In the genomic region with DNA sequence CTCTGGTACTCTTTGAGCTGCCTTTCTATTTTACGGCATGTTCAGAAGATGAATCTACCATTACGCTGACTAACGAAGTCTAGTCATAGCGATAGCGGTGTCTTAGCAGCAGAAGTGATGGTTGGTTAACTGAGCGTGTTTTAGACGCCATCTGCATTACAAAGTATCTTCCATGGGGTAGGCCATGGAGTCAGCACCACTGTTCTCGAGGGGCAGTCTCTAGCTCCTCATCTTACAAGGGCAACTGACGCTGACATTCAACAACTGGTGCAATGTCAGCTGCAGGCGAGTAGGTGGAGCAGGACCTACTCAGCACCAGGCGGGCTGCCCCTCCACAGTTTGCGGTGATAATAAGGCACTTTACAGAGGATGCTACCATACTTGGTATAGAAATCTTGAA, we compare ENCODE assay signal across 25 cellular contexts.
DNase-seq lines count a peak whose midpoint lies in the region; ATAC-seq and TF ChIP-seq lines count a peak whose summit lies in the region.
"Had no signal": no experiment of that assay in that cellular context is flagged by ENCODE, and none has a peak within 500 bp of the region (broad histone marks: within the 10 kb centered on the region; RNA-seq: fewer than 3 reads in every experiment).

No MANE protein-coding gene starts in this region.

- no peak overlapping the region for H4K91ac ChIP-seq in trophoblast cell (ENCODE audit: low read depth, low read length)

- no peaks in the 10 kb centered on the region for H3K27me3 ChIP-seq in GM06990 (replicated peaks; ENCODE audit: control insufficient read depth, insufficient read depth, low read length)
- no peaks in the 10 kb centered on the region; the same call in 1 of the 2 replicates for H3K27me3 ChIP-seq in OCI-LY1 (ENCODE audit: insufficient read depth, low read length)
- H3K27me3 ChIP-seq in trophoblast cell (ENCODE audit: insufficient read depth, low read length), result no peaks in the 10 kb centered on the region
- H3K27me3 ChIP-seq: brain microvascular endothelial cell, thyroid gland had no signal

- WGBS in trophoblast cell (ENCODE audit: extremely low coverage, insufficient coverage, insufficient read length), result no CpG with 5 or more reads among the region's 12 CpGs

- no peaks in the 10 kb centered on the region for H3K79me2 ChIP-seq in OCI-LY1 (ENCODE audit: insufficient read depth, low read length)
- H3K79me2 ChIP-seq in trophoblast cell (ENCODE audit: control insufficient read depth, insufficient read depth, low read length, poor library complexity), result no peaks in the 10 kb centered on the region

- H3K27ac ChIP-seq in OCI-LY1 (ENCODE audit: low read depth, low read length, poor library complexity, severe bottlenecking) (no peak overlapping the region), trophoblast cell (ENCODE audit: low read depth, low read length) (no peak overlapping the region)
- H3K27ac ChIP-seq: brain microvascular endothelial cell, KMS-11, thyroid gland had no signal

- H4K12ac ChIP-seq in trophoblast cell (ENCODE audit: low read depth, low read length), result no peak overlapping the region

- H2AK5ac ChIP-seq in trophoblast cell (ENCODE audit: low read length), result no peak overlapping the region

- ATAC-seq in GM19452 (IDR thresholded peaks at IDR 0.05; ENCODE audit: unreplicated experiment), result peak; percentile 63
- ATAC-seq in HG02870 (IDR thresholded peaks at IDR 0.05; ENCODE audit: unreplicated experiment), result peak; percentile 85
- no peak for ATAC-seq in HG03280 (IDR thresholded peaks at IDR 0.05; ENCODE audit: unreplicated experiment)
- ATAC-seq: CD8-positive, alpha-beta T cell; stimulated activated naive CD8-positive, alpha-beta T cell treated with anti-CD3 and anti-CD28 coated beads, Interleukin-15, amount 100 ng/mL, for 72 hours had no signal

- H3K36me3 ChIP-seq in GM06990 (ENCODE audit: control insufficient read depth, insufficient read depth, low read length) (no peaks in the 10 kb centered on the region; the same call in 1 of the 2 replicates), OCI-LY1 (ENCODE audit: insufficient read depth, low read length) (no peaks in the 10 kb centered on the region), trophoblast cell (ENCODE audit: control insufficient read depth in 1 of 2, insufficient read depth in 2 of 2, low read length in 2 of 2) (no peaks in the 10 kb centered on the region)
- H3K36me3 ChIP-seq: brain microvascular endothelial cell, HAP-1, thyroid gland had no signal

- DNase-seq in GM06990 (ENCODE audit: extremely low read depth, insufficient read length) (peak; percentile 50), trophoblast cell (no peak), glomerular visceral epithelial cell (ENCODE audit: extremely low spot score) (no peak)
- no peak for DNase-seq in stimulated activated naive CD4-positive, alpha-beta T cell (lab: John Stamatoyannopoulos, UW)
- DNase-seq: activated CD4-positive, alpha-beta memory T cell treated with anti-CD3 and anti-CD28 coated beads, Interleukin-2, amount 10 ng/mL, durations not matched to agents 7 days and 5 days; activated CD4-positive, alpha-beta T cell treated with anti-CD3 and anti-CD28 coated beads for 1 hour; activated CD8-positive, alpha-beta memory T cell treated with anti-CD3 and anti-CD28 coated beads, Interleukin-2, amount 50 U/mL, for 48 hours; activated naive CD4-positive, alpha-beta T cell treated with anti-CD3 and anti-CD28 coated beads, Interleukin-2, amount 50 U/mL, for 16 hours; amniotic stem cell; brain microvascular endothelial cell; effector CD8-positive, alpha-beta T cell; naive B cell; NCI-H1436 treated with DMSO at 0.1 percent for 48 hours; NCI-H2107; NCI-H774; RPMI8226; stimulated activated naive CD8-positive, alpha-beta T cell treated with anti-CD3 and anti-CD28 coated beads, Interleukin-15, amount 100 ng/mL, for 72 hours; thyroid gland had no signal

- no peak overlapping the region for H2BK120ac ChIP-seq in trophoblast cell (ENCODE audit: insufficient read depth, low read length, poor library complexity)

- H3K9ac ChIP-seq in OCI-LY1 (ENCODE audit: low read length) (no peak overlapping the region), trophoblast cell (ENCODE audit: low read length) (no peak overlapping the region)
- H3K9ac ChIP-seq: KMS-11 had no signal

- H4K20me1 ChIP-seq in OCI-LY1 (ENCODE audit: insufficient read depth, low read length), result no peaks in the 10 kb centered on the region

- H3K4me1 ChIP-seq in OCI-LY1 (ENCODE audit: insufficient read depth, low read length, severe bottlenecking) (peaks cover 9% of the 10 kb centered on the region), trophoblast cell (ENCODE audit: control insufficient read depth in 1 of 2, insufficient read depth in 2 of 2, low read length in 2 of 2) (no peaks in the 10 kb centered on the region)
- H3K4me1 ChIP-seq: HAP-1, thyroid gland had no signal

- no peak overlapping the region for H3K4ac ChIP-seq in trophoblast cell (ENCODE audit: low read depth, low read length)

- H2AFZ ChIP-seq in OCI-LY1 (ENCODE audit: low read length) (no peak overlapping the region), trophoblast cell (ENCODE audit: insufficient read depth, low read length, poor library complexity) (no peak overlapping the region)

- H3K4me3 ChIP-seq in GM06990 (replicated peaks; ENCODE audit: low read depth, low read length) (no peak overlapping the region), OCI-LY1 (ENCODE audit: low read depth, low read length, poor library complexity, severe bottlenecking) (no peak overlapping the region), trophoblast cell (ENCODE audit: low read depth, low read length) (no peak overlapping the region)
- H3K4me3 ChIP-seq: HAP-1, thyroid gland had no signal

- H3K9me3 ChIP-seq in OCI-LY1 (ENCODE audit: low read length) (no peaks in the 10 kb centered on the region), trophoblast cell (ENCODE audit: insufficient read depth, low read depth, low read length) (peaks cover 5% of the 10 kb centered on the region)
- H3K9me3 ChIP-seq: HAP-1, thyroid gland had no signal

- no peaks in the 10 kb centered on the region for H3K9me2 ChIP-seq in OCI-LY1 (ENCODE audit: low read depth, low read length)

- no peaks in the 10 kb centered on the region for H3F3A ChIP-seq in OCI-LY1 (ENCODE audit: insufficient read depth, low read length)

- TF ChIP-seq CTCF in GM06990 (IDR thresholded peaks at IDR 0.05; ENCODE audit: insufficient read depth, low read length, poor library complexity, severe bottlenecking), result no peak
- no peak; the same call in 1 of the 2 replicates for TF ChIP-seq CTCF in OCI-LY1 (IDR thresholded peaks at IDR 0.05; ENCODE audit: low read length)

- H3K4me2 ChIP-seq in OCI-LY1 (ENCODE audit: low read length), result peak overlapping the region; percentile 20; the same call in 1 of the 2 replicates
- H3K4me2 ChIP-seq in trophoblast cell (ENCODE audit: low read length), result no peak overlapping the region
- H3K4me2 ChIP-seq: KMS-11 had no signal

- no peaks in the 10 kb centered on the region for H3K79me1 ChIP-seq in trophoblast cell (ENCODE audit: low read length)

- no peak overlapping the region for H3K14ac ChIP-seq in trophoblast cell (ENCODE audit: low read length)

- H2BK5ac ChIP-seq in trophoblast cell (ENCODE audit: low read depth, low read length, poor library complexity), result no peak overlapping the region

- no peak overlapping the region for H3K18ac ChIP-seq in trophoblast cell (ENCODE audit: low read length)

- no peak overlapping the region for H2BK12ac ChIP-seq in trophoblast cell (ENCODE audit: low read length)

- H3K23ac ChIP-seq in trophoblast cell (ENCODE audit: low read length), result no peak overlapping the region

- H4K8ac ChIP-seq in trophoblast cell (ENCODE audit: low read depth, low read length), result no peak overlapping the region
